ENCODE assay signal across 21 cellular contexts in genomic region chr12:65712264-65713004, GRCh38.
DNase-seq lines count a peak whose midpoint lies in the region; ATAC-seq, FAIRE-seq and TF ChIP-seq lines count a peak whose summit lies in the region.
"Had no signal": no experiment of that assay in that cellular context is flagged by ENCODE, and none has a peak within 500 bp of the region (broad histone marks: within the 10 kb centered on the region; RNA-seq: fewer than 3 reads in every experiment).

No MANE protein-coding gene starts in this region.

- H2BK20ac ChIP-seq in IMR-90 (ENCODE audit: low read depth, low read length): no peak overlapping the region

- no peak overlapping the region for H4K5ac ChIP-seq in IMR-90 (ENCODE audit: low read depth, low read length)

- H3K27ac Mint-ChIP-seq in CD8-positive, alpha-beta T cell: no peak overlapping the region
- H3K27ac Mint-ChIP-seq: B cell; CD4-positive, CD25-positive, alpha-beta regulatory T cell; CD8-positive, alpha-beta memory T cell; GM23338; H9 had no signal

- H3K36me3 Mint-ChIP-seq in CD8-positive, alpha-beta T cell: no peaks in the 10 kb centered on the region
- H3K36me3 Mint-ChIP-seq: CD4-positive, CD25-positive, alpha-beta regulatory T cell; CD8-positive, alpha-beta memory T cell had no signal

- H4K20me1 ChIP-seq in HCT116 (ENCODE audit: insufficient read depth): no peaks in the 10 kb centered on the region
- no peaks in the 10 kb centered on the region for H4K20me1 ChIP-seq in IMR-90 (ENCODE audit: insufficient read depth, low read length)
- H4K20me1 ChIP-seq in keratinocyte (ENCODE audit: control insufficient read depth, extremely low read depth, insufficient read depth, low read length): no peaks in the 10 kb centered on the region
- H4K20me1 ChIP-seq: BLaER1 had no signal

- H3K18ac ChIP-seq in IMR-90 (ENCODE audit: low read depth, low read length) (no peak overlapping the region), neuronal stem cell (ENCODE audit: low read length) (peak overlapping the region; percentile 13), trophoblast cell (ENCODE audit: low read length) (no peak overlapping the region)

- CTCF ChIA-PET in HCT116 (lab: Charles Lee) (interaction anchor here (1.2 kb wide), 1 partner anchor 156 kb away, joined by 3 read pairs; no protein-coding TSS in a partner anchor), IMR-90 (lab: Yijun Ruan, JAX) (no interaction called here)
- CTCF ChIA-PET in CD8-positive, alpha-beta T cell (lab: Charles Lee): no interaction called here

- no peak overlapping the region for H3K23ac ChIP-seq in IMR-90 (ENCODE audit: low read depth, low read length)
- no peak overlapping the region for H3K23ac ChIP-seq in neuronal stem cell (ENCODE audit: low read depth, low read length, poor library complexity)
- no peak overlapping the region for H3K23ac ChIP-seq in trophoblast cell (ENCODE audit: low read length)

- BruUV-seq in HCT116 (replicated peaks; lab: Mats Ljungman, UMichigan) (no TSS peak), IMR-90 (replicated peaks; lab: Mats Ljungman, UMichigan) (no TSS peak)

- H3K14ac ChIP-seq in IMR-90 (replicated peaks; ENCODE audit: low read depth, low read length) (no peak overlapping the region), neuronal stem cell (ENCODE audit: low read length) (no peak overlapping the region), trophoblast cell (ENCODE audit: low read length) (no peak overlapping the region)

- H3K4ac ChIP-seq in IMR-90 (ENCODE audit: low read depth, low read length) (no peak overlapping the region), neuronal stem cell (ENCODE audit: low read length) (no peak overlapping the region), trophoblast cell (ENCODE audit: low read depth, low read length) (no peak overlapping the region)

- dilution Hi-C loops in IMR-90 (cut with HindIII; ENCODE audit: low sequenced_read_pairs, unreplicated experiment) (no loop called here), keratinocyte (cut with MboI; ENCODE audit: extremely low pct_ligation_motif_present, low sequenced_read_pairs) (no loop called here)

- H2AK9ac ChIP-seq in IMR-90 (replicated peaks; ENCODE audit: low read depth, low read length, poor library complexity): no peak overlapping the region

- H3K79me1 ChIP-seq in IMR-90 (ENCODE audit: low read depth in 1 of 2, low read length in 2 of 2) (no peaks in the 10 kb centered on the region), neuronal stem cell (ENCODE audit: low read depth, low read length) (no peaks in the 10 kb centered on the region), trophoblast cell (ENCODE audit: low read length) (no peaks in the 10 kb centered on the region)

- no peak overlapping the region for H3K56ac ChIP-seq in IMR-90 (ENCODE audit: extremely low read depth, insufficient read depth, low read length)

- WGBS in IMR-90 (ENCODE audit: extremely low coverage in 2 of 2, insufficient read length in 1 of 2), 2 experiments: 82% methylated on average over 3 of the region's 5 CpGs; no CpG with 5 or more reads in 1 of the 2 experiments
- WGBS in neuronal stem cell (ENCODE audit: extremely low coverage in 2 of 2, insufficient read length in 2 of 2, insufficient replicate concordance in 1 of 2), 2 donors: no CpG with 5 or more reads among the region's 5 CpGs
- WGBS in trophoblast cell (ENCODE audit: extremely low coverage, insufficient coverage, insufficient read length): no CpG with 5 or more reads among the region's 5 CpGs

- H3K4me3 ChIP-seq in HCT116 (replicated peaks in 1 of 2; ENCODE audit: low read depth in 1 of 2, low read length in 2 of 2): no peak overlapping the region
- no peak overlapping the region for H3K4me3 ChIP-seq in IMR-90 (ENCODE audit: insufficient read depth, low read depth, low read length)
- no peak overlapping the region for H3K4me3 ChIP-seq in keratinocyte (ENCODE audit: control insufficient read depth in 2 of 3, extremely low read depth in 1 of 3, insufficient read depth in 2 of 3, low read depth in 1 of 3, low read length in 3 of 3)
- H3K4me3 ChIP-seq in neuronal stem cell (ENCODE audit: low read length in 2 of 2): no peak overlapping the region
- H3K4me3 ChIP-seq in trophoblast cell (ENCODE audit: low read depth, low read length): no peak overlapping the region
- H3K4me3 ChIP-seq in CD8-positive, alpha-beta T cell (ENCODE audit: low read depth, low read length): no peak overlapping the region
- H3K4me3 ChIP-seq: BLaER1, GM23338 had no signal

- peak; percentile 5 for FAIRE-seq in keratinocyte (lab: Jason Lieb, UNC)
- FAIRE-seq: D721Med, GM12891, GM18507 had no signal

- RAD21 ChIA-PET in HCT116 (lab: Charles Lee; ENCODE audit: low non-redundant PET in 1 of 2, low total read pairs in 2 of 2, uncharacterized antibody in 2 of 2, unreplicated experiment in 2 of 2): no interaction called here

- H4K12ac ChIP-seq in trophoblast cell (ENCODE audit: low read depth, low read length): no peak overlapping the region

- no peaks in the 10 kb centered on the region for H3K9me3 ChIP-seq in HCT116 (ENCODE audit: control insufficient read depth in 1 of 2, insufficient read depth in 1 of 2, low read depth in 1 of 2, low read length in 2 of 2)
- H3K9me3 ChIP-seq in IMR-90 (ENCODE audit: control insufficient read depth, insufficient read depth, low read length): peaks cover 2% of the 10 kb centered on the region; the same call in 1 of the 2 replicates
- H3K9me3 ChIP-seq in keratinocyte (ENCODE audit: control insufficient read depth, low read depth, low read length): peaks cover 1% of the 10 kb centered on the region
- no peaks in the 10 kb centered on the region for H3K9me3 ChIP-seq in neuronal stem cell (replicated peaks in 1 of 2; ENCODE audit: control insufficient read depth in 2 of 2, insufficient read depth in 1 of 2, low read depth in 1 of 2, low read length in 2 of 2)
- no peaks in the 10 kb centered on the region for H3K9me3 ChIP-seq in trophoblast cell (ENCODE audit: insufficient read depth, low read depth, low read length)
- no peaks in the 10 kb centered on the region for H3K9me3 ChIP-seq in CD8-positive, alpha-beta T cell (ENCODE audit: low read length)
- H3K9me3 ChIP-seq: BLaER1 had no signal

- H3K9ac ChIP-seq in HCT116 (ENCODE audit: low read length) (no peak overlapping the region), IMR-90 (ENCODE audit: low read depth, low read length) (no peak overlapping the region), keratinocyte (ENCODE audit: control insufficient read depth, extremely low read depth, insufficient read depth, low read length) (no peak overlapping the region), neuronal stem cell (ENCODE audit: low read depth, low read length, poor library complexity) (no peak overlapping the region), trophoblast cell (ENCODE audit: low read length) (no peak overlapping the region)
- H3K9ac ChIP-seq: BLaER1 had no signal

- no peaks in the 10 kb centered on the region for H3K4me1 Mint-ChIP-seq in CD8-positive, alpha-beta T cell (ENCODE audit: low read depth)
- H3K4me1 Mint-ChIP-seq: B cell; CD4-positive, CD25-positive, alpha-beta regulatory T cell; CD8-positive, alpha-beta memory T cell had no signal

- H3K9me3 Mint-ChIP-seq in CD8-positive, alpha-beta T cell: no peaks in the 10 kb centered on the region
- H3K9me3 Mint-ChIP-seq: GM23338, H9 had no signal

- H3K79me2 ChIP-seq in HCT116 (ENCODE audit: insufficient read depth, low read length) (no peaks in the 10 kb centered on the region), keratinocyte (ENCODE audit: control insufficient read depth, insufficient read depth, low read length) (no peaks in the 10 kb centered on the region), trophoblast cell (ENCODE audit: control insufficient read depth, insufficient read depth, low read length, poor library complexity) (no peaks in the 10 kb centered on the region)

- TF ChIP-seq RAD21 in HCT116 (IDR thresholded peaks at IDR 0.05; ENCODE audit: low read depth) (no peak), IMR-90 (IDR thresholded peaks at IDR 0.05; ENCODE audit: low read length) (no peak)

- H2BK120ac ChIP-seq in IMR-90 (ENCODE audit: low read depth, low read length): no peak overlapping the region
- no peak overlapping the region for H2BK120ac ChIP-seq in neuronal stem cell (ENCODE audit: low read depth, low read length)
- H2BK120ac ChIP-seq in trophoblast cell (ENCODE audit: insufficient read depth, low read length, poor library complexity): no peak overlapping the region

- H4K8ac ChIP-seq in IMR-90 (ENCODE audit: low read depth in 2 of 2, low read length in 2 of 2) (no peak overlapping the region), neuronal stem cell (ENCODE audit: low read depth, low read length) (no peak overlapping the region), trophoblast cell (ENCODE audit: low read depth, low read length) (no peak overlapping the region)

- intact Hi-C loops in HCT116 (cut with micrococcal nuclease) (no loop called here), IMR-90 (cut with micrococcal nuclease) (no loop called here)
- intact Hi-C loops in CD8-positive, alpha-beta T cell (cut with DNase I, micrococcal nuclease): no loop called here

- H3K36me3 ChIP-seq in HCT116 (ENCODE audit: control insufficient read depth in 1 of 2, insufficient read depth in 2 of 2, low read length in 2 of 2): no peaks in the 10 kb centered on the region
- H3K36me3 ChIP-seq in IMR-90 (ENCODE audit: control insufficient read depth, insufficient read depth, low read length): no peaks in the 10 kb centered on the region
- no peaks in the 10 kb centered on the region for H3K36me3 ChIP-seq in keratinocyte (ENCODE audit: control insufficient read depth in 2 of 2, extremely low read depth in 1 of 2, insufficient read depth in 2 of 2, low read length in 2 of 2)
- H3K36me3 ChIP-seq in neuronal stem cell (replicated peaks in 1 of 2; ENCODE audit: control insufficient read depth in 2 of 2, insufficient read depth in 2 of 2, low read length in 2 of 2): no peaks in the 10 kb centered on the region
- H3K36me3 ChIP-seq in trophoblast cell (ENCODE audit: control insufficient read depth in 1 of 2, insufficient read depth in 2 of 2, low read length in 2 of 2): no peaks in the 10 kb centered on the region
- no peaks in the 10 kb centered on the region for H3K36me3 ChIP-seq in CD8-positive, alpha-beta T cell (ENCODE audit: insufficient read depth, low read length)
- H3K36me3 ChIP-seq: BLaER1 had no signal

- H3K9me2 ChIP-seq in HCT116 (ENCODE audit: insufficient read depth): no peaks in the 10 kb centered on the region

- H2BK12ac ChIP-seq in neuronal stem cell (ENCODE audit: low read length) (no peak overlapping the region), trophoblast cell (ENCODE audit: low read length) (no peak overlapping the region)

- H3K9me1 ChIP-seq in IMR-90 (ENCODE audit: insufficient read depth, low read length): no peaks in the 10 kb centered on the region
- H3K9me1 ChIP-seq in keratinocyte (ENCODE audit: control insufficient read depth, extremely low read depth, insufficient read depth, low read length): no peaks in the 10 kb centered on the region

- peaks cover 15% of the 10 kb centered on the region for H3K27me3 Mint-ChIP-seq in CD8-positive, alpha-beta T cell (ENCODE audit: low read depth)
- H3K27me3 Mint-ChIP-seq: CD4-positive, CD25-positive, alpha-beta regulatory T cell had no signal

- H4K91ac ChIP-seq in IMR-90 (ENCODE audit: insufficient read depth, low read depth, low read length): no peak overlapping the region
- no peak overlapping the region for H4K91ac ChIP-seq in neuronal stem cell (ENCODE audit: low read depth, low read length, poor library complexity)
- no peak overlapping the region for H4K91ac ChIP-seq in trophoblast cell (ENCODE audit: low read depth, low read length)

- ATAC-seq in HCT116 (no peak), IMR-90 (ENCODE audit: low read depth) (no peak)
- no peak for ATAC-seq in CD8-positive, alpha-beta T cell
- ATAC-seq: GM23338 had no signal

- H3K4me1 ChIP-seq in HCT116 (ENCODE audit: control insufficient read depth in 1 of 2, insufficient read depth in 2 of 2, low read length in 2 of 2) (peaks cover 4 to 7% of the 10 kb centered on the region in 2 experiments; a peak in 2 of 4 replicates), IMR-90 (ENCODE audit: control insufficient read depth, insufficient read depth, low read length) (no peaks in the 10 kb centered on the region), keratinocyte (ENCODE audit: control insufficient read depth, extremely low read depth, insufficient read depth, low read length) (no peaks in the 10 kb centered on the region), neuronal stem cell (ENCODE audit: control insufficient read depth in 2 of 2, insufficient read depth in 1 of 2, low read depth in 1 of 2, low read length in 2 of 2) (no peaks in the 10 kb centered on the region), trophoblast cell (ENCODE audit: control insufficient read depth in 1 of 2, insufficient read depth in 2 of 2, low read length in 2 of 2) (no peaks in the 10 kb centered on the region)
- H3K4me1 ChIP-seq in CD8-positive, alpha-beta T cell (ENCODE audit: insufficient read depth, low read length): no peaks in the 10 kb centered on the region
- H3K4me1 ChIP-seq: BLaER1 had no signal

- H3K27ac ChIP-seq in HCT116 (ENCODE audit: low read depth, low read length): no peak overlapping the region
- no peak overlapping the region for H3K27ac ChIP-seq in IMR-90 (ENCODE audit: insufficient read depth, low read length)
- H3K27ac ChIP-seq in keratinocyte (ENCODE audit: control insufficient read depth, insufficient read depth, low read length): no peak overlapping the region
- no peak overlapping the region for H3K27ac ChIP-seq in neuronal stem cell (replicated peaks; ENCODE audit: low read length)
- H3K27ac ChIP-seq in trophoblast cell (ENCODE audit: low read depth, low read length): no peak overlapping the region
- no peak overlapping the region for H3K27ac ChIP-seq in CD8-positive, alpha-beta T cell (ENCODE audit: low read depth, low read length)
- H3K27ac ChIP-seq: BLaER1, C4-2B had no signal

- no peak for TF ChIP-seq POLR2A in HCT116 (IDR thresholded peaks at IDR 0.05; ENCODE audit: borderline replicate concordance, extremely low read depth, insufficient read depth, insufficient read length)
- TF ChIP-seq POLR2A in IMR-90 (IDR thresholded peaks at IDR 0.05; ENCODE audit: low read depth, low read length): no peak

- DNase-seq in HCT116 (ENCODE audit: low read depth, low spot score) (no peak), IMR-90 (no peak), keratinocyte (ENCODE audit: low read depth, low spot score) (no peak), neuronal stem cell (ENCODE audit: low spot score) (no peak), trophoblast cell (no peak), amniotic stem cell (lab: John Stamatoyannopoulos, UW) (no peak)
- no peak for DNase-seq in CD8-positive, alpha-beta T cell
- DNase-seq: CD4-positive, CD25-positive, alpha-beta regulatory T cell; CD8-positive, alpha-beta memory T cell; DMS 273 treated with DMSO at 0.1 percent for 48 hours; DMS53; DMS79 treated with DMSO at 0.1 percent for 48 hours; GF-D8; H9 had no signal

- POLR2A ChIA-PET in HCT116 (lab: Charles Lee) (no interaction called here), IMR-90 (lab: Charles Lee; ENCODE audit: unreplicated experiment) (no interaction called here)
- POLR2A ChIA-PET in CD8-positive, alpha-beta T cell (lab: Charles Lee): no interaction called here

- no peak overlapping the region for H3K4me3 Mint-ChIP-seq in CD8-positive, alpha-beta T cell
- H3K4me3 Mint-ChIP-seq: B cell; CD4-positive, CD25-positive, alpha-beta regulatory T cell; CD8-positive, alpha-beta memory T cell; GM23338; H9 had no signal

- H3K27me3 ChIP-seq in HCT116 (ENCODE audit: insufficient read depth, low read length) (no peaks in the 10 kb centered on the region), IMR-90 (ENCODE audit: control insufficient read depth, insufficient read depth, low read length) (no peaks in the 10 kb centered on the region), keratinocyte (ENCODE audit: control insufficient read depth, extremely low read depth, insufficient read depth, low read length) (no peaks in the 10 kb centered on the region), neuronal stem cell (ENCODE audit: control insufficient read depth in 3 of 3, insufficient read depth in 3 of 3, low read depth in 1 of 3, low read length in 3 of 3) (peaks cover 0 to 2% (median 0%) of the 10 kb centered on the region in 3 experiments), trophoblast cell (ENCODE audit: insufficient read depth, low read length) (no peaks in the 10 kb centered on the region)
- no peaks in the 10 kb centered on the region for H3K27me3 ChIP-seq in CD8-positive, alpha-beta T cell (ENCODE audit: insufficient read depth, low read length)
- H3K27me3 ChIP-seq: BLaER1 had no signal

- in situ Hi-C loops in IMR-90 (cut with MboI; ENCODE audit: low sequenced_read_pairs): loop anchor here (25.0 kb wide), 1 partner anchor 800 kb away; no protein-coding TSS in a partner anchor

- H2AK5ac ChIP-seq in IMR-90 (ENCODE audit: low read depth, low read length): peak overlapping the region; percentile 16; the same call in 1 of the 2 replicates
- H2AK5ac ChIP-seq in neuronal stem cell (ENCODE audit: low read depth, low read length): no peak overlapping the region
- H2AK5ac ChIP-seq in trophoblast cell (ENCODE audit: low read length): no peak overlapping the region

- H2BK5ac ChIP-seq in IMR-90 (ENCODE audit: low read depth, low read length, poor library complexity, severe bottlenecking) (no peak overlapping the region), neuronal stem cell (ENCODE audit: low read length) (no peak overlapping the region), trophoblast cell (ENCODE audit: low read depth, low read length, poor library complexity) (no peak overlapping the region)

- H2BK15ac ChIP-seq in IMR-90 (ENCODE audit: low read depth, low read length) (no peak overlapping the region), neuronal stem cell (ENCODE audit: low read length) (no peak overlapping the region)

- H3K4me2 ChIP-seq in HCT116 (ENCODE audit: low read length): no peak overlapping the region
- H3K4me2 ChIP-seq in IMR-90 (ENCODE audit: low read depth, low read length): no peak overlapping the region
- no peak overlapping the region for H3K4me2 ChIP-seq in keratinocyte (ENCODE audit: control insufficient read depth, extremely low read depth, insufficient read depth, low read depth, low read length)
- H3K4me2 ChIP-seq in neuronal stem cell (ENCODE audit: insufficient read depth, low read length, poor library complexity, severe bottlenecking): no peak overlapping the region
- no peak overlapping the region for H3K4me2 ChIP-seq in trophoblast cell (ENCODE audit: low read length)
- H3K4me2 ChIP-seq: BLaER1, GM23338 had no signal

- TF ChIP-seq CTCF in HCT116 (IDR thresholded peaks at IDR 0.05 in 2 of 3, conservative IDR thresholded peaks at IDR 0.05 in 1 of 3; ENCODE audit: borderline replicate concordance in 1 of 3, insufficient read depth in 1 of 3, low read depth in 2 of 3, low read length in 2 of 3) (no peak), IMR-90 (conservative IDR thresholded peaks at IDR 0.05; ENCODE audit: low read depth, low read length) (no peak), keratinocyte (optimal IDR thresholded peaks at IDR 0.05 in 1 of 3, IDR thresholded peaks at IDR 0.05 in 1 of 3, conservative IDR thresholded peaks at IDR 0.05 in 1 of 3; ENCODE audit: extremely low read depth in 1 of 3, insufficient read depth in 2 of 3, low read length in 3 of 3) (no peak)
- no peak for TF ChIP-seq CTCF in CD8-positive, alpha-beta T cell (IDR thresholded peaks at IDR 0.05)

- peak overlapping the region; percentile 13 for H2AFZ ChIP-seq in HCT116 (ENCODE audit: low read depth, low read length, poor library complexity, severe bottlenecking)
- H2AFZ ChIP-seq in IMR-90 (replicated peaks; ENCODE audit: low read length, poor library complexity): no peak overlapping the region
- no peak overlapping the region for H2AFZ ChIP-seq in keratinocyte (ENCODE audit: control insufficient read depth, low read length)
- no peak overlapping the region for H2AFZ ChIP-seq in neuronal stem cell (ENCODE audit: low read length)
- no peak overlapping the region for H2AFZ ChIP-seq in trophoblast cell (ENCODE audit: insufficient read depth, low read length, poor library complexity)
- H2AFZ ChIP-seq: GM23338 had no signal
